1 cellular context compared by ENCODE assay signal in the genomic region with DNA sequence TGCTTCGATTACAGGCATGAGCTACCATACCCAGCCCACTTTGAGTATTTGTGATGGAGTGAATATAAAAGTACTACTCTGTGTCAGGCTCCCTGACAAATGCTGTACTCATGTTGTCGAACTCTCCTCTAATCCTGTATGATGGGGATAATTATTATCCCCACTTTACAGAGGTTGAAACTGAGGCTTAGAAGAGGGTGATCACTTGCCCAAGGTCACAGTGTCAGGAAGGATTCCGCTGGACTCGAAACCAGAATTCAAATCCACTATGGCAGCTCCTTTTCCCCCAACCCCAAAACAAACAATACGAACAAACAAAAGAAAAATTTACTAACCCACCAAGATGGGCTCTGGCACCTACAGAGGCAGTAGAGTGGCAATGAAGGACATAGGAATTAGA.
A peak's percentile ranks its signal among the peaks of the same experiment; 100 is the strongest.
TF ChIP-seq lines count a peak whose summit lies in the region.

No MANE protein-coding gene starts in this region.

TF ChIP-seq in K562, 482 proteins besides CTCF, POLR2A, EP300 and RAD21:
- TF ChIP-seq ZNF766 (CRISPR knock-in tag; conservative IDR thresholded peaks at IDR 0.05): no peak
- TF ChIP-seq RBM25 (IDR thresholded peaks at IDR 0.05; ENCODE audit: low read depth, low read length, severe bottlenecking): peak; percentile 78
- no peak for TF ChIP-seq DNMT1 (IDR thresholded peaks at IDR 0.05)
- TF ChIP-seq BCOR (IDR thresholded peaks at IDR 0.05): peak; percentile 63
- TF ChIP-seq ADNP (tag; IDR thresholded peaks at IDR 0.05): peak; percentile 31; the same call in 1 of the 2 replicates
- TF ChIP-seq NFRKB (IDR thresholded peaks at IDR 0.05; ENCODE audit: low read depth): no peak
- no peak for TF ChIP-seq DACH1 (IDR thresholded peaks at IDR 0.05; ENCODE audit: partially characterized antibody)
